ENCODE assay signal across 18 cellular contexts in genomic region chr1:207965602-207966387, GRCh38. TPM values are rescaled to one million over a fixed set of nuclear protein-coding genes. Genes with fewer than 3 reads are reported as not detected.
"Had no signal": no experiment of that assay in that cellular context is flagged by ENCODE, and none has a peak within 500 bp of the region (broad histone marks: within the 10 kb centered on the region; RNA-seq: fewer than 3 reads in every experiment).

No MANE protein-coding gene starts in this region.

- H3K4me3 ChIP-seq: dorsolateral prefrontal cortex, esophagus squamous epithelium, heart right ventricle, left lung, stomach had no signal

- H3K36me3 ChIP-seq: esophagus squamous epithelium, heart right ventricle, left lung, stomach had no signal

- H3K9me3 ChIP-seq: esophagus squamous epithelium, heart right ventricle, left lung, stomach had no signal

- H3K27me3 ChIP-seq: dorsolateral prefrontal cortex, esophagus squamous epithelium, heart right ventricle, stomach had no signal

- ATAC-seq: heart right ventricle, left lung, natural killer cell had no signal

- DNase-seq: activated CD4-positive, alpha-beta memory T cell treated with anti-CD3 and anti-CD28 coated beads for 36 hours; activated CD4-positive, CD25-positive, alpha-beta regulatory T cell treated with anti-CD3 and anti-CD28 coated beads, Interleukin-2, amount 50 U/mL, for 72 hours; activated gamma-delta T cell; activated naive CD8-positive, alpha-beta T cell treated with anti-CD3 and anti-CD28 coated beads for 36 hours; activated T-cell treated with anti-CD3 and anti-CD28 coated beads, Interleukin-2, amount 50 U/mL, for 48 hours; aorta; dorsolateral prefrontal cortex; esophagus squamous epithelium; foreskin fibroblast; heart right ventricle; left lung; natural killer cell; stimulated activated CD4-positive, alpha-beta T cell treated with anti-CD3 and anti-CD28 coated beads, Interleukin-15, amount 100 ng/mL, for 24 hours; stomach had no signal

- FAIRE-seq: bronchial epithelial cell, endometrium, keratinocyte, urothelium cell line had no signal

RNA-seq across cellular contexts. Expression of gene CD34, which starts 54.9 kb away (rescaled TPM):
- total RNA-seq: activated CD4-positive, alpha-beta memory T cell treated with anti-CD3 and anti-CD28 coated beads for 36 hours; bronchial epithelial cell had no signal
